ENCODE assay signal across 18 cellular contexts in genomic region chr4:159545556-159545955, GRCh38.
DNase-seq lines count a peak whose midpoint lies in the region; ATAC-seq, FAIRE-seq and TF ChIP-seq lines count a peak whose summit lies in the region.
"Had no signal": no experiment of that assay in that cellular context is flagged by ENCODE, and none has a peak within 500 bp of the region (broad histone marks: within the 10 kb centered on the region; RNA-seq: fewer than 3 reads in every experiment).

No MANE protein-coding gene starts in this region.

- RAD21 ChIA-PET in GM12878 (lab: Charles Lee; ENCODE audit: unreplicated experiment), result no interaction called here

- H3K27ac ChIP-seq in GM12878 (ENCODE audit: control insufficient read depth, insufficient read depth), result no peak overlapping the region
- H3K27ac ChIP-seq: BLaER1 treated with 17β-estradiol and CSF1 and Interleukin-3, amounts not matched to agents 10 nM and 100 nM; GM23248 had no signal

- intact Hi-C loops in GM12878 (cut with micrococcal nuclease; ENCODE audit: unreplicated experiment) (no loop called here), posterior vena cava (cut with DNase I) (no loop called here)

- H3K79me2 ChIP-seq in GM12878 (ENCODE audit: control insufficient read depth, insufficient read depth, low read length), result no peaks in the 10 kb centered on the region

- no peaks in the 10 kb centered on the region for H3K27me3 ChIP-seq in GM12878 (replicated peaks in 1 of 2; ENCODE audit: control insufficient read depth in 2 of 2, insufficient read depth in 2 of 2, low read length in 1 of 2)
- H3K27me3 ChIP-seq: BLaER1 treated with 17β-estradiol and CSF1 and Interleukin-3, amounts not matched to agents 10 nM and 100 nM had no signal

- no peak for TF ChIP-seq EP300 in GM12878 (IDR thresholded peaks at IDR 0.05; ENCODE audit: borderline replicate concordance in 1 of 2, control insufficient read depth in 1 of 2, low read depth in 2 of 2, low read length in 2 of 2)

- DNase-seq in GM12878 (ENCODE audit: low read depth, low spot score) (no peak), NCI-H1105 (lab: John Stamatoyannopoulos, UW) (no peak), posterior vena cava (ENCODE audit: low spot score) (no peak)
- DNase-seq: CD8-positive, alpha-beta memory T cell; COR-L47; DMS153; DMS79; GDM1; GM23248; Karpas-422; KBM-7 had no signal

- H4K20me1 ChIP-seq in GM12878 (ENCODE audit: control insufficient read depth, insufficient read depth), result no peaks in the 10 kb centered on the region
- H4K20me1 ChIP-seq: BLaER1 treated with 17β-estradiol and CSF1 and Interleukin-3, amounts not matched to agents 10 nM and 100 nM had no signal

- WGBS in GM12878 (ENCODE audit: insufficient coverage, insufficient replicate concordance, low lambda C conversion rate, missing lambda C conversion rate), result 42% methylated on average over 2 of the region's 2 CpGs

- no peaks in the 10 kb centered on the region for H3K4me1 ChIP-seq in GM12878 (ENCODE audit: control insufficient read depth, insufficient read depth, low read length)

- SMC1A ChIA-PET in GM12878 (lab: Charles Lee; ENCODE audit: uncharacterized antibody, unreplicated experiment), result no interaction called here

- no peak overlapping the region for H3K4me2 ChIP-seq in GM12878 (ENCODE audit: control insufficient read depth, insufficient read depth)
- H3K4me2 ChIP-seq: BLaER1 treated with 17β-estradiol and CSF1 and Interleukin-3, amounts not matched to agents 10 nM and 100 nM had no signal

- no peaks in the 10 kb centered on the region for H3K9me3 ChIP-seq in GM12878 (replicated peaks; ENCODE audit: control insufficient read depth, insufficient read depth, low read length)
- H3K9me3 ChIP-seq: BLaER1 treated with 17β-estradiol and CSF1 and Interleukin-3, amounts not matched to agents 10 nM and 100 nM; HAP-1 had no signal

- FAIRE-seq in GM12878 (lab: Jason Lieb, UNC), result no peak
- FAIRE-seq: HepG2 had no signal

- H3K36me3 ChIP-seq in GM12878 (ENCODE audit: control insufficient read depth in 2 of 2, insufficient read depth in 2 of 2, low read length in 1 of 2), result no peaks in the 10 kb centered on the region
- H3K36me3 ChIP-seq: BLaER1 treated with 17β-estradiol and CSF1 and Interleukin-3, amounts not matched to agents 10 nM and 100 nM; HAP-1 had no signal

- in situ Hi-C loops in GM12878 (cut with MboI), result no loop called here

- ATAC-seq in GM18520 (IDR thresholded peaks at IDR 0.05; ENCODE audit: unreplicated experiment) (peak; percentile 83), GM18867 (IDR thresholded peaks at IDR 0.05; ENCODE audit: unreplicated experiment) (peak; percentile 68), HG03432 (IDR thresholded peaks at IDR 0.05; ENCODE audit: unreplicated experiment) (peak; percentile 35), GM12878 (peak; percentile 41), GM21528 (IDR thresholded peaks at IDR 0.05; ENCODE audit: low FRiP score, unreplicated experiment) (no peak)
- ATAC-seq: HepG2 had no signal

- no peak overlapping the region for H3K4me3 ChIP-seq in GM12878
- H3K4me3 ChIP-seq: BLaER1 treated with 17β-estradiol and CSF1 and Interleukin-3, amounts not matched to agents 10 nM and 100 nM; GM23248; HAP-1 had no signal

- BruUV-seq in GM12878 (replicated peaks; lab: Mats Ljungman, UMichigan), result no TSS peak

- no peak for TF ChIP-seq POLR2A in GM12878 (IDR thresholded peaks at IDR 0.05; ENCODE audit: low read depth, low read length)

- POLR2A ChIA-PET in GM12878 (lab: Charles Lee), result no interaction called here

- H3K9ac ChIP-seq in GM12878 (ENCODE audit: control insufficient read depth, insufficient read depth, low read length), result no peak overlapping the region
- H3K9ac ChIP-seq: BLaER1 treated with 17β-estradiol and CSF1 and Interleukin-3, amounts not matched to agents 10 nM and 100 nM; GM23248 had no signal

- TF ChIP-seq RAD21 in GM12878 (IDR thresholded peaks at IDR 0.05; ENCODE audit: insufficient read depth, low read depth, low read length), result no peak

- H2AFZ ChIP-seq in GM12878 (ENCODE audit: control insufficient read depth, low read depth, low read length), result no peak overlapping the region
- H2AFZ ChIP-seq: GM23248 had no signal

- no peak for TF ChIP-seq CTCF in GM12878 (IDR thresholded peaks at IDR 0.05 in 2 of 3, conservative IDR thresholded peaks at IDR 0.05 in 1 of 3; ENCODE audit: control insufficient read depth in 2 of 3, extremely low read depth in 1 of 3, insufficient read depth in 1 of 3, low read depth in 3 of 3, low read length in 3 of 3)

- CTCF ChIA-PET in GM12878 (lab: Yijun Ruan, JAX), result no interaction called here

TF ChIP-seq in GM12878, 131 proteins besides CTCF, POLR2A, EP300 and RAD21:
- TF ChIP-seq FOXK2 (IDR thresholded peaks at IDR 0.05) (no peak), KDM1A (IDR thresholded peaks at IDR 0.05; ENCODE audit: borderline replicate concordance) (no peak), BMI1 (IDR thresholded peaks at IDR 0.05; ENCODE audit: borderline replicate concordance) (no peak), ZNF384 (IDR thresholded peaks at IDR 0.05; ENCODE audit: borderline replicate concordance, low read depth, low read length) (no peak), MLLT1 (IDR thresholded peaks at IDR 0.05) (no peak), DPF2 (IDR thresholded peaks at IDR 0.05) (no peak), NKRF (conservative IDR thresholded peaks at IDR 0.05) (no peak), TAF1 (IDR thresholded peaks at IDR 0.05; ENCODE audit: borderline replicate concordance, low read depth, low read length) (no peak), KLF5 (IDR thresholded peaks at IDR 0.05; ENCODE audit: partially characterized antibody) (no peak), MTA3 (IDR thresholded peaks at IDR 0.05; ENCODE audit: borderline replicate concordance, low read length) (no peak), NFYA (IDR thresholded peaks at IDR 0.05; ENCODE audit: borderline replicate concordance, low read depth, low read length) (no peak), PBX3 (IDR thresholded peaks at IDR 0.05; ENCODE audit: insufficient replicate concordance, low read depth, low read length) (no peak)
